ENCODE assay signal across 11 cellular contexts in genomic region chr13:113211774-113212173, GRCh38. TPM values are rescaled to one million over a fixed set of nuclear protein-coding genes. Genes with fewer than 3 reads are reported as not detected.
A peak's percentile ranks its signal among the peaks of the same experiment; 100 is the strongest.
DNase-seq lines count a peak whose midpoint lies in the region; ATAC-seq and TF ChIP-seq lines count a peak whose summit lies in the region.
"Had no signal": no experiment of that assay in that cellular context is flagged by ENCODE, and none has a peak within 500 bp of the region (broad histone marks: within the 10 kb centered on the region; RNA-seq: fewer than 3 reads in every experiment).

No MANE protein-coding gene starts in this region.

- no peak overlapping the region for H3K27ac ChIP-seq in mammary epithelial cell (ENCODE audit: insufficient read depth, low read depth, low read length)
- H3K27ac ChIP-seq: upper lobe of right lung had no signal

- in situ Hi-C loops in mammary epithelial cell (cut with MboI; ENCODE audit: low sequenced_read_pairs in 2 of 2): no loop called here

- no peak overlapping the region for H3K4me2 ChIP-seq in mammary epithelial cell (ENCODE audit: insufficient read depth, low read depth, low read length)

- no peak overlapping the region for H2AFZ ChIP-seq in mammary epithelial cell (ENCODE audit: low read depth, low read length)

- no peak overlapping the region for H3K27ac Mint-ChIP-seq in MCF 10A (ENCODE audit: low read depth, unreplicated experiment)
- peak overlapping the region; percentile 0 for H3K27ac Mint-ChIP-seq in chondrocyte (ENCODE audit: unreplicated experiment)

- intact Hi-C loops in MCF 10A (cut with micrococcal nuclease): no loop called here
- intact Hi-C loops in mammary epithelial cell (cut with micrococcal nuclease): no loop called here

- H3K4me1 Mint-ChIP-seq in MCF 10A (ENCODE audit: insufficient read depth, unreplicated experiment) (peaks cover 23% of the 10 kb centered on the region), chondrocyte (ENCODE audit: low read depth) (peaks cover 36% of the 10 kb centered on the region)

- H3K36me3 Mint-ChIP-seq in MCF 10A (ENCODE audit: insufficient read depth, unreplicated experiment) (peaks cover 36% of the 10 kb centered on the region), chondrocyte (ENCODE audit: low read depth) (peaks cover 4% of the 10 kb centered on the region)

- POLR2A ChIA-PET in MCF 10A (lab: Yijun Ruan, JAX): no interaction called here
- POLR2A ChIA-PET in HEK293T (lab: Yijun Ruan, JAX): no interaction called here

- DNase-seq in MCF 10A (ENCODE audit: unreplicated experiment): no peak
- no peak for DNase-seq in mammary epithelial cell
- DNase-seq in NCI-H69 (lab: John Stamatoyannopoulos, UW): peak; percentile 56
- DNase-seq in chondrocyte (ENCODE audit: low spot score): no peak
- peak; percentile 37 for DNase-seq in stimulated activated naive CD8-positive, alpha-beta T cell treated with anti-CD3 and anti-CD28 coated beads, Interleukin-15, Interleukin-2, amounts not matched to agents 100 U/mL and 50 U/mL, for 24 hours
- no peak for DNase-seq in HEK293T (ENCODE audit: extremely low spot score)
- DNase-seq in LoVo (ENCODE audit: low spot score): no peak
- no peak for DNase-seq in NCI-H1436 (lab: John Stamatoyannopoulos, UW)
- DNase-seq: DMS153, upper lobe of right lung had no signal

- no peaks in the 10 kb centered on the region for H3K9me3 ChIP-seq in mammary epithelial cell (replicated peaks; ENCODE audit: insufficient read depth, low read length)
- H3K9me3 ChIP-seq: upper lobe of right lung had no signal

- ATAC-seq in stimulated activated naive CD8-positive, alpha-beta T cell treated with anti-CD3 and anti-CD28 coated beads, Interleukin-15, Interleukin-2, amounts not matched to agents 100 U/mL and 50 U/mL, for 24 hours: no peak
- ATAC-seq: upper lobe of right lung had no signal

- H3K27me3 ChIP-seq in mammary epithelial cell (ENCODE audit: insufficient read depth, low read length): no peaks in the 10 kb centered on the region
- H3K27me3 ChIP-seq: upper lobe of right lung had no signal

- dilution Hi-C loops in mammary epithelial cell (cut with HindIII; ENCODE audit: low sequenced_read_pairs): no loop called here

- H3K9me3 Mint-ChIP-seq in MCF 10A (ENCODE audit: unreplicated experiment): no peaks in the 10 kb centered on the region
- H3K9me3 Mint-ChIP-seq in chondrocyte (ENCODE audit: low read depth): no peaks in the 10 kb centered on the region

- H3K27me3 Mint-ChIP-seq in MCF 10A (ENCODE audit: insufficient read depth, unreplicated experiment) (no peaks in the 10 kb centered on the region), chondrocyte (ENCODE audit: low read depth) (no peaks in the 10 kb centered on the region)

- H3K4me3 ChIP-seq in mammary epithelial cell (replicated peaks in 1 of 3; ENCODE audit: insufficient read depth in 1 of 3, low read depth in 2 of 3, low read length in 3 of 3): no peak overlapping the region

- peaks cover 90% of the 10 kb centered on the region for H3K79me2 ChIP-seq in mammary epithelial cell (ENCODE audit: insufficient read depth, low read length)

- H3K9ac ChIP-seq in mammary epithelial cell (ENCODE audit: insufficient read depth, low read length): no peak overlapping the region

- H3K4me3 Mint-ChIP-seq in MCF 10A (ENCODE audit: unreplicated experiment) (peak overlapping the region; percentile 74), chondrocyte (ENCODE audit: unreplicated experiment) (peak overlapping the region; percentile 3)

- peaks cover 6% of the 10 kb centered on the region for H4K20me1 ChIP-seq in mammary epithelial cell (ENCODE audit: insufficient read depth, low read length)

- no peaks in the 10 kb centered on the region for H3K36me3 ChIP-seq in mammary epithelial cell (ENCODE audit: insufficient read depth, low read length)

- H3K4me1 ChIP-seq in mammary epithelial cell (ENCODE audit: insufficient read depth, low read length): peaks cover 20% of the 10 kb centered on the region

- CTCF ChIA-PET in MCF 10A (lab: Yijun Ruan, JAX): interaction anchor here (0.6 kb wide), 1 partner anchor 293 kb away, joined by 5 read pairs; no protein-coding TSS in a partner anchor
- CTCF ChIA-PET in mammary epithelial cell (lab: Charles Lee; ENCODE audit: low non-redundant PET): no interaction called here
- CTCF ChIA-PET in HEK293T (lab: Yijun Ruan, JAX): no interaction called here

- WGBS in mammary epithelial cell (ENCODE audit: low coverage, missing lambda C conversion rate): 99% methylated on average over 10 of the region's 10 CpGs

- BruUV-seq in MCF 10A (replicated peaks; lab: Mats Ljungman, UMichigan): no TSS peak
- no TSS peak for BruUV-seq in mammary epithelial cell (replicated peaks; lab: Mats Ljungman, UMichigan)

- TF ChIP-seq CTCF in MCF 10A (IDR thresholded peaks at IDR 0.05; ENCODE audit: unreplicated experiment): no peak
- peak in 1 of 2 donors; percentile 15 for TF ChIP-seq CTCF in mammary epithelial cell (conservative IDR thresholded peaks at IDR 0.05 in 1 of 2, IDR thresholded peaks at IDR 0.05 in 1 of 2; ENCODE audit: extremely low read depth in 1 of 2, insufficient read depth in 1 of 2, low read depth in 1 of 2, low read length in 2 of 2)
- peak; percentile 52 for TF ChIP-seq CTCF in chondrocyte (IDR thresholded peaks at IDR 0.05)

TF ChIP-seq in HEK293T, 16 proteins besides CTCF, POLR2A, EP300 and RAD21:
- TF ChIP-seq ARNT (IDR thresholded peaks at IDR 0.05) (no peak), ZNF384 (IDR thresholded peaks at IDR 0.05) (no peak), TARDBP (IDR thresholded peaks at IDR 0.05) (no peak), FOXM1 (IDR thresholded peaks at IDR 0.05; ENCODE audit: borderline replicate concordance) (no peak), SP1 (IDR thresholded peaks at IDR 0.05) (no peak), FOXK2 (IDR thresholded peaks at IDR 0.05) (no peak), BHLHE40 (IDR thresholded peaks at IDR 0.05; ENCODE audit: borderline replicate concordance) (no peak), ELF4 (IDR thresholded peaks at IDR 0.05) (no peak), LEF1 (IDR thresholded peaks at IDR 0.05; ENCODE audit: borderline replicate concordance) (no peak), SUZ12 (IDR thresholded peaks at IDR 0.05) (no peak), L3MBTL2 (conservative IDR thresholded peaks at IDR 0.05) (no peak), HDGF (IDR thresholded peaks at IDR 0.05; ENCODE audit: borderline replicate concordance) (no peak), NFRKB (IDR thresholded peaks at IDR 0.05) (no peak), FOXA1 (IDR thresholded peaks at IDR 0.05) (no peak), CTBP1 (IDR thresholded peaks at IDR 0.05; ENCODE audit: borderline replicate concordance) (no peak)
- TF ChIP-seq, protein P1, sequence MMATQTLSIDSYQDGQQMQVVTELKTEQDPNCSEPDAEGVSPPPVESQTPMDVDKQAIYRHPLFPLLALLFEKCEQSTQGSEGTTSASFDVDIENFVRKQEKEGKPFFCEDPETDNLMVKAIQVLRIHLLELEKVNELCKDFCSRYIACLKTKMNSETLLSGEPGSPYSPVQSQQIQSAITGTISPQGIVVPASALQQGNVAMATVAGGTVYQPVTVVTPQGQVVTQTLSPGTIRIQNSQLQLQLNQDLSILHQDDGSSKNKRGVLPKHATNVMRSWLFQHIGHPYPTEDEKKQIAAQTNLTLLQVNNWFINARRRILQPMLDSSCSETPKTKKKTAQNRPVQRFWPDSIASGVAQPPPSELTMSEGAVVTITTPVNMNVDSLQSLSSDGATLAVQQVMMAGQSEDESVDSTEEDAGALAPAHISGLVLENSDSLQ (IDR thresholded peaks at IDR 0.05): no peak

RNA-seq across cellular contexts. Expression of gene CUL4A, which starts 2.4 kb away (rescaled TPM):
- total RNA-seq in MCF 10A (2022) (74.7 and 85.9 TPM in 2 replicates), mammary epithelial cell (100 to 1,000 TPM in 1 of 2 donors, 10 to 100 TPM in 1; 73.5 to 101 TPM), chondrocyte (63.7 to 64.6 TPM (median 64.1 TPM) in 3 replicates)
- 50.8 TPM for polyA plus RNA-seq in mammary epithelial cell
- polyA minus RNA-seq in mammary epithelial cell: 57.6 TPM

RNA-seq across cellular contexts. Expression of gene PCID2, which starts 3.3 kb away (rescaled TPM):
- 60.7 and 63.4 TPM in 2 replicates for total RNA-seq in MCF 10A (2022)
- total RNA-seq in mammary epithelial cell: 10 to 100 TPM; 34.7 to 42.0 TPM
- 45.8 TPM for polyA plus RNA-seq in mammary epithelial cell
- 11.8 TPM for polyA minus RNA-seq in mammary epithelial cell
- total RNA-seq in chondrocyte: 32.9 to 42.8 TPM (median 33.7 TPM) in 3 replicates

RNA-seq across cellular contexts. Expression of gene PROZ, which starts 53.3 kb away (rescaled TPM):
- not detected in 2 replicates for total RNA-seq in MCF 10A (2022)
- total RNA-seq in mammary epithelial cell: not detected
- polyA plus RNA-seq in mammary epithelial cell: not detected
- not detected for polyA minus RNA-seq in mammary epithelial cell
- not detected in 3 replicates for total RNA-seq in chondrocyte
- total RNA-seq: SK-MEL-5, upper lobe of right lung had no signal

Comparison
In these comparisons a context has a peak if more than half of its experiments do, and no peak if none do; other contexts are left out.
1. DNase-seq: peak in NCI-H69 (single experiment) and stimulated activated naive CD8-positive, alpha-beta T cell treated with anti-CD3 and anti-CD28 coated beads, Interleukin-15, Interleukin-2, amounts not matched to agents 100 U/mL and 50 U/mL, for 24 hours (single experiment); none in MCF 10A (single experiment), mammary epithelial cell (single experiment), chondrocyte (single experiment), HEK293T (single experiment), LoVo (single experiment) and NCI-H1436 (single experiment).